1 cellular context compared by ENCODE assay signal in the genomic region with DNA sequence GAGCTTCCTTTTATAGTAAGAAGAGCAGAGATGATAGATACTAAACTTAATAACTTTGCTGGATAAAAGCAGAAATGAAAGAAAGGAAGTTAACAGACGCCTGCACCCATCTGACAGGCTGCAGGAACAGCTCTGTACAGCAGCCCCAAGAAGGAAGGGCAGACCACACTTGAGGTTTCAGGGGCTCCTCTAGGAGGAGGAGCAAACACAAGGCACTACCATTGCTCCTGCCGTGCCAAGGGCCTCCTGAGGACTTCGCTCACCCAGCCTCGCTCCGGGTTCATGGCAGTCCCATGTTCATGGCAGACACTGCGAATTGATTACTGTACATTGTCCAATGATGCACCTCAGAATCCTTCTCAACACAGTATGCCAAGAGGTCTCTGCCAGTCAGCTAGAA.
TF ChIP-seq lines count a peak whose summit lies in the region.

No MANE protein-coding gene starts in this region.

TF ChIP-seq in SK-N-SH, 30 proteins besides CTCF, POLR2A, EP300 and RAD21 (continued from another document):
- TF ChIP-seq RXRA (IDR thresholded peaks at IDR 0.05; ENCODE audit: borderline replicate concordance, low read depth): no peak
- no peak for TF ChIP-seq RFX5 (IDR thresholded peaks at IDR 0.05; ENCODE audit: low read length)
- no peak for TF ChIP-seq POLR2AphosphoS5 (IDR thresholded peaks at IDR 0.05; ENCODE audit: low read depth, low read length)
- no peak for TF ChIP-seq YY1 (IDR thresholded peaks at IDR 0.05; ENCODE audit: low read depth)
- no peak for TF ChIP-seq NFIC (IDR thresholded peaks at IDR 0.05; ENCODE audit: borderline replicate concordance)
- TF ChIP-seq, protein P1, sequence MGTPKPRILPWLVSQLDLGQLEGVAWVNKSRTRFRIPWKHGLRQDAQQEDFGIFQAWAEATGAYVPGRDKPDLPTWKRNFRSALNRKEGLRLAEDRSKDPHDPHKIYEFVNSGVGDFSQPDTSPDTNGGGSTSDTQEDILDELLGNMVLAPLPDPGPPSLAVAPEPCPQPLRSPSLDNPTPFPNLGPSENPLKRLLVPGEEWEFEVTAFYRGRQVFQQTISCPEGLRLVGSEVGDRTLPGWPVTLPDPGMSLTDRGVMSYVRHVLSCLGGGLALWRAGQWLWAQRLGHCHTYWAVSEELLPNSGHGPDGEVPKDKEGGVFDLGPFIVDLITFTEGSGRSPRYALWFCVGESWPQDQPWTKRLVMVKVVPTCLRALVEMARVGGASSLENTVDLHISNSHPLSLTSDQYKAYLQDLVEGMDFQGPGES (IDR thresholded peaks at IDR 0.05; ENCODE audit: low read depth, low read length): no peak
